In genomic region chr6:41700577-41701347, GRCh38 we compare ENCODE assay signal across 17 cellular contexts. TPM values are rescaled to one million over a fixed set of nuclear protein-coding genes. Genes with fewer than 3 reads are reported as not detected.
DNase-seq lines count a peak whose midpoint lies in the region; ATAC-seq, FAIRE-seq and TF ChIP-seq lines count a peak whose summit lies in the region.
"Had no signal": no experiment of that assay in that cellular context is flagged by ENCODE, and none has a peak within 500 bp of the region (broad histone marks: within the 10 kb centered on the region; RNA-seq: fewer than 3 reads in every experiment).

No MANE protein-coding gene starts in this region.

- H3K4me2 ChIP-seq in endothelial cell of umbilical vein (ENCODE audit: insufficient read depth, low read length), result no peak overlapping the region
- H3K4me2 ChIP-seq: A549, KMS-11 had no signal

- POLR2A ChIA-PET in endothelial cell of umbilical vein (lab: Charles Lee), result no interaction called here

- H3K4me3 ChIP-seq in endothelial cell of umbilical vein (replicated peaks in 1 of 3; ENCODE audit: insufficient read depth in 1 of 3, low read depth in 1 of 3, low read length in 3 of 3) (no peak overlapping the region), mesodermal cell (ENCODE audit: extremely low read depth, insufficient read depth, low read length, poor library complexity, severe bottlenecking) (no peak overlapping the region)
- H3K4me3 ChIP-seq: A549, thyroid gland had no signal

- no peak for TF ChIP-seq CTCF in natural killer cell (IDR thresholded peaks at IDR 0.05)
- peak in 1 of 2 donors; percentile 18 for TF ChIP-seq CTCF in endothelial cell of umbilical vein (IDR thresholded peaks at IDR 0.05; ENCODE audit: extremely low read depth in 1 of 2, insufficient read depth in 1 of 2, low read depth in 1 of 2, low read length in 2 of 2)

- H3K27me3 ChIP-seq in endothelial cell of umbilical vein (ENCODE audit: control insufficient read depth in 2 of 2, insufficient read depth in 2 of 2, low read length in 2 of 2), result no peaks in the 10 kb centered on the region
- H3K27me3 ChIP-seq: thyroid gland had no signal

- CTCF ChIA-PET in endothelial cell of umbilical vein (lab: Charles Lee), result interaction anchor here (0.5 to 1.9 kb wide), 4 partner anchors 16 to 98 kb away, joined by 3 to 8 read pairs (median 3); no protein-coding TSS in a partner anchor

- H3K36me3 ChIP-seq in endothelial cell of umbilical vein (ENCODE audit: control insufficient read depth in 2 of 2, extremely low read depth in 1 of 2, insufficient read depth in 2 of 2, low read length in 2 of 2) (no peaks in the 10 kb centered on the region), mesodermal cell (ENCODE audit: control insufficient read depth, insufficient read depth, low read length) (no peaks in the 10 kb centered on the region)
- H3K36me3 ChIP-seq: thyroid gland had no signal

- H3K27ac ChIP-seq in endothelial cell of umbilical vein (ENCODE audit: insufficient read depth, low read depth, low read length), result no peak overlapping the region
- peak overlapping the region; percentile 29 for H3K27ac ChIP-seq in mesodermal cell (ENCODE audit: low read depth, low read length, severe bottlenecking)
- H3K27ac ChIP-seq: A549, KMS-11, thyroid gland, VCaP had no signal

- DNase-seq in natural killer cell (no peak), endothelial cell of umbilical vein (ENCODE audit: low read depth, low spot score) (peak; percentile 7), mesenteric fat pad (ENCODE audit: low spot score) (no peak), ACHN (no peak)
- DNase-seq in natural killer cell treated with Interleukin-12 subunit alpha and Interleukin-12 subunit beta and Interleukin-15 and Interleukin-18, amount 100 ng/mL, for 72 hours (ENCODE audit: low spot score), result no peak
- DNase-seq: Calu3, NCI-H187 treated with DMSO at 0.1 percent for 48 hours, thyroid gland had no signal

- H3K9me3 ChIP-seq in endothelial cell of umbilical vein (replicated peaks; ENCODE audit: control insufficient read depth, insufficient read depth, low read length) (no peaks in the 10 kb centered on the region), mesodermal cell (ENCODE audit: control insufficient read depth, low read length) (no peaks in the 10 kb centered on the region)
- H3K9me3 ChIP-seq: A549, thyroid gland had no signal

- H3K36me3 Mint-ChIP-seq in natural killer cell, result no peaks in the 10 kb centered on the region
- no peaks in the 10 kb centered on the region for H3K36me3 Mint-ChIP-seq in natural killer cell treated with Interleukin-12 subunit alpha and Interleukin-12 subunit beta and Interleukin-15 and Interleukin-18, amount 100 ng/mL, for 72 hours
- H3K36me3 Mint-ChIP-seq: activated naive CD4-positive, alpha-beta T cell treated with anti-CD3 and anti-CD28 coated beads, Interleukin-2, amount 50 U/mL, for 24 hours had no signal

- in situ Hi-C loops in ACHN (cut with HindIII; ENCODE audit: low pct_ligation_motif_present, low pct_unique_long_range_greater_than_20kb, low sequenced_read_pairs), result no loop called here

- H4K20me1 ChIP-seq in endothelial cell of umbilical vein (replicated peaks; ENCODE audit: control insufficient read depth, extremely low read depth, insufficient read depth, low read length), result no peaks in the 10 kb centered on the region

- peak overlapping the region; percentile 50 for H2AFZ ChIP-seq in endothelial cell of umbilical vein (ENCODE audit: low read depth, low read length)

- WGBS in mesodermal cell (ENCODE audit: insufficient coverage in 2 of 2), 2 experiments, result 72 to 75% methylated on average over 11 to 14 of the region's 19 CpGs

- no peaks in the 10 kb centered on the region for H3K9me1 ChIP-seq in endothelial cell of umbilical vein (replicated peaks; ENCODE audit: control insufficient read depth, extremely low read depth, insufficient read depth, low read length)

- ATAC-seq in natural killer cell, result no peak
- no peak for ATAC-seq in natural killer cell treated with Interleukin-12 subunit alpha and Interleukin-12 subunit beta and Interleukin-15 and Interleukin-18, amount 100 ng/mL, for 72 hours
- no peak for ATAC-seq in GM18867 (IDR thresholded peaks at IDR 0.05; ENCODE audit: unreplicated experiment)
- ATAC-seq in HG02981 (IDR thresholded peaks at IDR 0.05; ENCODE audit: unreplicated experiment), result no peak

- H3K9me3 Mint-ChIP-seq in natural killer cell, result no peaks in the 10 kb centered on the region
- H3K9me3 Mint-ChIP-seq in natural killer cell treated with Interleukin-12 subunit alpha and Interleukin-12 subunit beta and Interleukin-15 and Interleukin-18, amount 100 ng/mL, for 72 hours, result no peaks in the 10 kb centered on the region
- H3K9me3 Mint-ChIP-seq: activated naive CD4-positive, alpha-beta T cell treated with anti-CD3 and anti-CD28 coated beads, Interleukin-2, amount 50 U/mL, for 24 hours; dendritic cell treated with granulocyte-macrophage colony-stimulating factor and Interleukin-4, amounts not matched to agents 40 ng/mL and 50 ng/mL, for 4 days had no signal

- peaks cover 47 to 62% of the 10 kb centered on the region in 2 donors for H3K4me1 Mint-ChIP-seq in natural killer cell
- H3K4me1 Mint-ChIP-seq in natural killer cell treated with Interleukin-12 subunit alpha and Interleukin-12 subunit beta and Interleukin-15 and Interleukin-18, amount 100 ng/mL, for 72 hours (ENCODE audit: low read depth in 2 of 2), result peaks cover 42 to 48% of the 10 kb centered on the region in 2 donors

- peak overlapping the region; percentile 41 to 82 for H3K27ac Mint-ChIP-seq in natural killer cell
- peak overlapping the region in 1 of 2 donors; percentile 80 for H3K27ac Mint-ChIP-seq in natural killer cell treated with Interleukin-12 subunit alpha and Interleukin-12 subunit beta and Interleukin-15 and Interleukin-18, amount 100 ng/mL, for 72 hours
- H3K27ac Mint-ChIP-seq: activated naive CD4-positive, alpha-beta T cell treated with anti-CD3 and anti-CD28 coated beads, Interleukin-2, amount 50 U/mL, for 24 hours; dendritic cell treated with granulocyte-macrophage colony-stimulating factor and Interleukin-4, amounts not matched to agents 40 ng/mL and 50 ng/mL, for 4 days had no signal

- no peak overlapping the region for H3K4me3 Mint-ChIP-seq in natural killer cell
- H3K4me3 Mint-ChIP-seq in natural killer cell treated with Interleukin-12 subunit alpha and Interleukin-12 subunit beta and Interleukin-15 and Interleukin-18, amount 100 ng/mL, for 72 hours, result no peak overlapping the region
- H3K4me3 Mint-ChIP-seq: activated naive CD4-positive, alpha-beta T cell treated with anti-CD3 and anti-CD28 coated beads, Interleukin-2, amount 50 U/mL, for 24 hours; dendritic cell treated with granulocyte-macrophage colony-stimulating factor and Interleukin-4, amounts not matched to agents 40 ng/mL and 50 ng/mL, for 4 days had no signal

- H3K79me2 ChIP-seq in endothelial cell of umbilical vein (ENCODE audit: control insufficient read depth, insufficient read depth, low read length), result no peaks in the 10 kb centered on the region

- no TSS peak for BruUV-seq in endothelial cell of umbilical vein (replicated peaks; lab: Mats Ljungman, UMichigan)

- TF ChIP-seq POLR2A in endothelial cell of umbilical vein (IDR thresholded peaks at IDR 0.05; ENCODE audit: low read depth, low read length), result no peak

- intact Hi-C loops in natural killer cell (cut with micrococcal nuclease), result loop anchor here (10.0 kb wide), 1 partner anchor 464 kb away; no protein-coding TSS in a partner anchor
- intact Hi-C loops in endothelial cell of umbilical vein (cut with micrococcal nuclease), result loop anchor here (1.0 kb wide), 1 partner anchor 15 kb away; no protein-coding TSS in a partner anchor

- FAIRE-seq in endothelial cell of umbilical vein (lab: Jason Lieb, UNC), result peak; percentile 26
- FAIRE-seq: A549, islet of Langerhans had no signal

- H3K4me1 ChIP-seq in endothelial cell of umbilical vein (ENCODE audit: control insufficient read depth, extremely low read depth, insufficient read depth, low read length), result peaks cover 19% of the 10 kb centered on the region
- peaks cover 23% of the 10 kb centered on the region for H3K4me1 ChIP-seq in mesodermal cell (ENCODE audit: control insufficient read depth, insufficient read depth, low read length, poor library complexity, severe bottlenecking)

- no peak overlapping the region for H3K9ac ChIP-seq in endothelial cell of umbilical vein (replicated peaks; ENCODE audit: extremely low read depth, insufficient read depth, low read length)
- H3K9ac ChIP-seq: KMS-11 had no signal

- H3K27me3 Mint-ChIP-seq in natural killer cell (ENCODE audit: low read depth in 2 of 2), result no peaks in the 10 kb centered on the region
- no peaks in the 10 kb centered on the region for H3K27me3 Mint-ChIP-seq in natural killer cell treated with Interleukin-12 subunit alpha and Interleukin-12 subunit beta and Interleukin-15 and Interleukin-18, amount 100 ng/mL, for 72 hours
- H3K27me3 Mint-ChIP-seq: activated naive CD4-positive, alpha-beta T cell treated with anti-CD3 and anti-CD28 coated beads, Interleukin-2, amount 50 U/mL, for 24 hours; dendritic cell treated with granulocyte-macrophage colony-stimulating factor and Interleukin-4, amounts not matched to agents 40 ng/mL and 50 ng/mL, for 4 days had no signal

- dilution Hi-C loops in endothelial cell of umbilical vein (cut with MboI; ENCODE audit: extremely low pct_ligation_motif_present, low sequenced_read_pairs), result no loop called here

RNA-seq across cellular contexts. Expression of gene TFEB, which starts 34.6 kb away (rescaled TPM):
- total RNA-seq in natural killer cell (10 to 100 TPM; 56.0 to 66.7 (median 66.2) TPM), endothelial cell of umbilical vein (4.9 and 5.5 TPM in 2 replicates), mesenteric fat pad (17.9 TPM)
- 10 to 100 TPM; 36.0 to 40.1 TPM for total RNA-seq in natural killer cell treated with Interleukin-12 subunit alpha and Interleukin-12 subunit beta and Interleukin-15 and Interleukin-18, amount 100 ng/mL, for 72 hours
- polyA plus RNA-seq in endothelial cell of umbilical vein, result 6.6 and 8.4 TPM in 2 replicates
- polyA plus RNA-seq in endothelial cell of umbilical vein (2011; cell fraction: cytosol; rRNA removed), result 3.7 and 4.9 TPM in 2 replicates
- polyA plus RNA-seq in endothelial cell of umbilical vein (2011; cell fraction: nucleus; rRNA removed), result 3.6 and 4.2 TPM in 2 replicates
- 4.1 and 5.2 TPM in 2 replicates for polyA plus RNA-seq in endothelial cell of umbilical vein (2012)
- polyA minus RNA-seq in endothelial cell of umbilical vein, result 4.0 and 4.9 TPM in 2 replicates
- polyA minus RNA-seq in endothelial cell of umbilical vein (2011; cell fraction: cytosol; rRNA and poly(A)+ RNA removed), result 8.7 TPM
- polyA minus RNA-seq in endothelial cell of umbilical vein (2011; cell fraction: nucleus; rRNA and poly(A)+ RNA removed), result 3.2 TPM in 2 replicates
- polyA plus RNA-seq in mesodermal cell (2013, experiment 1 of 2), result 3.4 TPM
- 4.1 TPM for polyA plus RNA-seq in mesodermal cell (2013, experiment 2 of 2)

RNA-seq across cellular contexts. Expression of gene PGC, which starts 46.4 kb away (rescaled TPM):
- total RNA-seq in natural killer cell (not detected), endothelial cell of umbilical vein (not detected in 2 replicates), mesenteric fat pad (not detected)
- not detected for total RNA-seq in natural killer cell treated with Interleukin-12 subunit alpha and Interleukin-12 subunit beta and Interleukin-15 and Interleukin-18, amount 100 ng/mL, for 72 hours
- polyA plus RNA-seq in endothelial cell of umbilical vein, result not detected in 2 replicates
- not detected in 2 replicates for polyA plus RNA-seq in endothelial cell of umbilical vein (2011; cell fraction: cytosol; rRNA removed)
- polyA plus RNA-seq in endothelial cell of umbilical vein (2011; cell fraction: nucleus; rRNA removed), result not detected in 2 replicates
- not detected in 2 replicates for polyA plus RNA-seq in endothelial cell of umbilical vein (2012)
- not detected in 2 replicates for polyA minus RNA-seq in endothelial cell of umbilical vein
- not detected for polyA minus RNA-seq in endothelial cell of umbilical vein (2011; cell fraction: cytosol; rRNA and poly(A)+ RNA removed)
- not detected in 2 replicates for polyA minus RNA-seq in endothelial cell of umbilical vein (2011; cell fraction: nucleus; rRNA and poly(A)+ RNA removed)
- not detected for polyA plus RNA-seq in mesodermal cell (2013, experiment 1 of 2)
- not detected for polyA plus RNA-seq in mesodermal cell (2013, experiment 2 of 2)
- total RNA-seq: Calu3, thyroid gland had no signal
- polyA plus RNA-seq: A549 had no signal
